In genomic region chr10:89032141-89032814, GRCh38 we compare ENCODE assay signal across 8 cellular contexts. TPM values are rescaled to one million over a fixed set of nuclear protein-coding genes. Genes with fewer than 3 reads are reported as not detected.
DNase-seq lines count a peak whose midpoint lies in the region; ATAC-seq and TF ChIP-seq lines count a peak whose summit lies in the region.

No MANE protein-coding gene starts in this region.

- CTCF ChIA-PET in SK-N-SH (lab: Yijun Ruan, JAX) = interaction anchor here (0.8 to 4.5 kb wide), 8 partner anchors 13 to 197 kb away, joined by 3 to 94 read pairs (median 40); partner anchors contain the start of gene CH25H

- H3K4me3 ChIP-seq in SK-N-SH (ENCODE audit: low read depth in 2 of 2, low read length in 1 of 2) (peak overlapping the region in 1 of 2 experiments; percentile 22; a peak in 2 of 4 replicates), tibial nerve (no peak overlapping the region)

- TF ChIP-seq EP300 in SK-N-SH (IDR thresholded peaks at IDR 0.05; ENCODE audit: borderline replicate concordance in 1 of 2, low read depth in 1 of 2, low read length in 1 of 2) (0 out of 4 replicates have a peak, but pooled peaks of 1 of the 2 experiments have one; percentile 21), tibial nerve (IDR thresholded peaks at IDR 0.05) (peak in 1 of 2 donors; percentile 30)

- H3K4me2 ChIP-seq in SK-N-SH = peak overlapping the region; percentile 66

- H3K9me3 ChIP-seq in SK-N-SH (no peaks in the 10 kb centered on the region), tibial nerve (no peaks in the 10 kb centered on the region)

- H3K9ac ChIP-seq in SK-N-SH = peak overlapping the region; percentile 23; the same call in 1 of the 2 replicates

- H3F3A ChIP-seq in SK-N-SH (replicated peaks; ENCODE audit: insufficient read depth) = no peaks in the 10 kb centered on the region

- H3K36me3 ChIP-seq in SK-N-SH (replicated peaks in 1 of 2; ENCODE audit: control insufficient read depth in 1 of 2, insufficient read depth in 2 of 2, low read length in 1 of 2) = no peaks in the 10 kb centered on the region
- H3K36me3 ChIP-seq in tibial nerve = no peaks in the 10 kb centered on the region

- no peaks in the 10 kb centered on the region for H3K9me2 ChIP-seq in SK-N-SH

- WGBS in SK-N-SH (ENCODE audit: low lambda C conversion rate) = 10% methylated on average over 7 of the region's 7 CpGs
- WGBS in tibial nerve, 2 donors = 44 to 49% methylated on average over 7 of the region's 7 CpGs

- H3K79me2 ChIP-seq in SK-N-SH (ENCODE audit: insufficient read depth) = no peaks in the 10 kb centered on the region

- peak; percentile 29 for DNase-seq in GM13977 (ENCODE audit: low spot score)
- DNase-seq in SK-N-SH = no peak
- DNase-seq in fibroblast of gingiva (ENCODE audit: low read depth) = peak; percentile 84
- peak; percentile 37 to 72 (median 46) for DNase-seq in stimulated activated CD4-positive, alpha-beta T cell treated with anti-CD3 and anti-CD28 coated beads, TNF-alpha, amount 100 ng/mL, for 24 hours (ENCODE audit: low read depth in 3 of 3)
- DNase-seq in NCI-H510A (lab: John Stamatoyannopoulos, UW) = no peak
- DNase-seq in tibial nerve (ENCODE audit: low spot score in 2 of 2) = no peak
- DNase-seq in NCI-H69 (lab: John Stamatoyannopoulos, UW) = no peak

- 0 out of 4 replicates have a peak overlapping the region, but pooled peaks of 1 of the 2 experiments have one; percentile 14 for H3K27ac ChIP-seq in SK-N-SH (ENCODE audit: low read depth in 2 of 2, low read length in 1 of 2)
- H3K27ac ChIP-seq in tibial nerve = no peak overlapping the region

- H3K4me1 ChIP-seq in SK-N-SH (ENCODE audit: control insufficient read depth in 1 of 2, insufficient read depth in 2 of 2, low read depth in 1 of 2, low read length in 1 of 2) (peaks cover 7 to 14% of the 10 kb centered on the region in 2 experiments; a peak in 3 of 4 replicates), tibial nerve (peaks cover 0 to 32% (median 6%) of the 10 kb centered on the region in 4 donors)

- in situ Hi-C loops in GM13977 (cut with MboI; ENCODE audit: low pct_unique_long_range_greater_than_20kb, low sequenced_read_pairs, unreplicated experiment) = loop anchor here (10.0 kb wide), 1 partner anchor 183 kb away; no protein-coding TSS in a partner anchor

- TF ChIP-seq RAD21 in SK-N-SH (IDR thresholded peaks at IDR 0.05; ENCODE audit: low read length) = no peak

- POLR2A ChIA-PET in SK-N-SH (lab: Yijun Ruan, JAX) = no interaction called here

- H3K27me3 ChIP-seq in SK-N-SH (ENCODE audit: insufficient read depth) = no peaks in the 10 kb centered on the region
- no peaks in the 10 kb centered on the region for H3K27me3 ChIP-seq in tibial nerve

- H2AFZ ChIP-seq in SK-N-SH (ENCODE audit: low read depth) = peak overlapping the region; percentile 61; the same call in 1 of the 2 replicates

- peak; percentile 69 for ATAC-seq in HG02678 (IDR thresholded peaks at IDR 0.05; ENCODE audit: unreplicated experiment)

- TF ChIP-seq POLR2A in tibial nerve (IDR thresholded peaks at IDR 0.05) = no peak

- TF ChIP-seq CTCF in GM13977 (IDR thresholded peaks at IDR 0.05; ENCODE audit: extremely low read depth, insufficient read depth, missing control alignments) (no peak), SK-N-SH (IDR thresholded peaks at IDR 0.05) (no peak), tibial nerve (IDR thresholded peaks at IDR 0.05) (no peak)

- no peaks in the 10 kb centered on the region for H4K20me1 ChIP-seq in SK-N-SH (ENCODE audit: insufficient read depth)

TF ChIP-seq in SK-N-SH, 30 proteins besides CTCF, POLR2A, EP300 and RAD21 (continues in another document):
- TF ChIP-seq, protein P1, sequence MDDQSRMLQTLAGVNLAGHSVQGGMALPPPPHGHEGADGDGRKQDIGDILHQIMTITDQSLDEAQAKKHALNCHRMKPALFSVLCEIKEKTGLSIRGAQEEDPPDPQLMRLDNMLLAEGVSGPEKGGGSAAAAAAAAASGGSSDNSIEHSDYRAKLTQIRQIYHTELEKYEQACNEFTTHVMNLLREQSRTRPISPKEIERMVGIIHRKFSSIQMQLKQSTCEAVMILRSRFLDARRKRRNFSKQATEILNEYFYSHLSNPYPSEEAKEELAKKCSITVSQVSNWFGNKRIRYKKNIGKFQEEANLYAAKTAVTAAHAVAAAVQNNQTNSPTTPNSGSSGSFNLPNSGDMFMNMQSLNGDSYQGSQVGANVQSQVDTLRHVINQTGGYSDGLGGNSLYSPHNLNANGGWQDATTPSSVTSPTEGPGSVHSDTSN (IDR thresholded peaks at IDR 0.05) = peak; percentile 32; the same call in 1 of the 2 replicates
- no peak for TF ChIP-seq IRF3 (IDR thresholded peaks at IDR 0.05; ENCODE audit: low read depth, low read length)
- TF ChIP-seq MXI1 (IDR thresholded peaks at IDR 0.05; ENCODE audit: low read depth, low read length) = no peak
- TF ChIP-seq RFX5 (IDR thresholded peaks at IDR 0.05; ENCODE audit: low read length) = no peak
- no peak for TF ChIP-seq MAX (IDR thresholded peaks at IDR 0.05; ENCODE audit: low read depth)
- no peak for TF ChIP-seq NRF1 (IDR thresholded peaks at IDR 0.05; ENCODE audit: low read depth, low read length)
- peak; percentile 41; the same call in 1 of the 2 replicates for TF ChIP-seq JUND (IDR thresholded peaks at IDR 0.05)
- no peak for TF ChIP-seq FOXM1 (IDR thresholded peaks at IDR 0.05; ENCODE audit: low read depth)
- no peak for TF ChIP-seq EZH2phosphoT487 (IDR thresholded peaks at IDR 0.05; ENCODE audit: borderline replicate concordance, low read depth)
- no peak for TF ChIP-seq ELF1 (IDR thresholded peaks at IDR 0.05)
- no peak for TF ChIP-seq NFIC (IDR thresholded peaks at IDR 0.05; ENCODE audit: borderline replicate concordance)
- TF ChIP-seq SIN3A (IDR thresholded peaks at IDR 0.05; ENCODE audit: borderline replicate concordance, low read depth, low read length) = no peak
- TF ChIP-seq TEAD4 (IDR thresholded peaks at IDR 0.05; ENCODE audit: borderline replicate concordance, insufficient read depth) = no peak
- TF ChIP-seq FOSL2 (IDR thresholded peaks at IDR 0.05; ENCODE audit: borderline replicate concordance, low read depth) = peak; percentile 55; the same call in 1 of the 2 replicates
- TF ChIP-seq TCF12 (IDR thresholded peaks at IDR 0.05) = no peak
- TF ChIP-seq, protein P2, sequence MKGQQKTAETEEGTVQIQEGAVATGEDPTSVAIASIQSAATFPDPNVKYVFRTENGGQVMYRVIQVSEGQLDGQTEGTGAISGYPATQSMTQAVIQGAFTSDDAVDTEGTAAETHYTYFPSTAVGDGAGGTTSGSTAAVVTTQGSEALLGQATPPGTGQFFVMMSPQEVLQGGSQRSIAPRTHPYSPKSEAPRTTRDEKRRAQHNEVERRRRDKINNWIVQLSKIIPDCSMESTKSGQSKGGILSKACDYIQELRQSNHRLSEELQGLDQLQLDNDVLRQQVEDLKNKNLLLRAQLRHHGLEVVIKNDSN (IDR thresholded peaks at IDR 0.05; ENCODE audit: borderline replicate concordance, low read depth) = no peak
- TF ChIP-seq FOXJ3 (CRISPR knock-in tag; IDR thresholded peaks at IDR 0.05) = no peak
- TF ChIP-seq SMC3 (IDR thresholded peaks at IDR 0.05; ENCODE audit: low read depth, low read length) = no peak
- TF ChIP-seq, protein P3, sequence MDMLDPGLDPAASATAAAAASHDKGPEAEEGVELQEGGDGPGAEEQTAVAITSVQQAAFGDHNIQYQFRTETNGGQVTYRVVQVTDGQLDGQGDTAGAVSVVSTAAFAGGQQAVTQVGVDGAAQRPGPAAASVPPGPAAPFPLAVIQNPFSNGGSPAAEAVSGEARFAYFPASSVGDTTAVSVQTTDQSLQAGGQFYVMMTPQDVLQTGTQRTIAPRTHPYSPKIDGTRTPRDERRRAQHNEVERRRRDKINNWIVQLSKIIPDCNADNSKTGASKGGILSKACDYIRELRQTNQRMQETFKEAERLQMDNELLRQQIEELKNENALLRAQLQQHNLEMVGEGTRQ (IDR thresholded peaks at IDR 0.05; ENCODE audit: borderline replicate concordance, low read depth, low read length) = no peak
- TF ChIP-seq GATA2 (CRISPR knock-in tag; IDR thresholded peaks at IDR 0.05) = no peak
- TF ChIP-seq CHD2 (IDR thresholded peaks at IDR 0.05; ENCODE audit: low read length, partially characterized antibody) = no peak
- TF ChIP-seq GABPA (IDR thresholded peaks at IDR 0.05; ENCODE audit: low read depth) = no peak
- TF ChIP-seq, protein P4, sequence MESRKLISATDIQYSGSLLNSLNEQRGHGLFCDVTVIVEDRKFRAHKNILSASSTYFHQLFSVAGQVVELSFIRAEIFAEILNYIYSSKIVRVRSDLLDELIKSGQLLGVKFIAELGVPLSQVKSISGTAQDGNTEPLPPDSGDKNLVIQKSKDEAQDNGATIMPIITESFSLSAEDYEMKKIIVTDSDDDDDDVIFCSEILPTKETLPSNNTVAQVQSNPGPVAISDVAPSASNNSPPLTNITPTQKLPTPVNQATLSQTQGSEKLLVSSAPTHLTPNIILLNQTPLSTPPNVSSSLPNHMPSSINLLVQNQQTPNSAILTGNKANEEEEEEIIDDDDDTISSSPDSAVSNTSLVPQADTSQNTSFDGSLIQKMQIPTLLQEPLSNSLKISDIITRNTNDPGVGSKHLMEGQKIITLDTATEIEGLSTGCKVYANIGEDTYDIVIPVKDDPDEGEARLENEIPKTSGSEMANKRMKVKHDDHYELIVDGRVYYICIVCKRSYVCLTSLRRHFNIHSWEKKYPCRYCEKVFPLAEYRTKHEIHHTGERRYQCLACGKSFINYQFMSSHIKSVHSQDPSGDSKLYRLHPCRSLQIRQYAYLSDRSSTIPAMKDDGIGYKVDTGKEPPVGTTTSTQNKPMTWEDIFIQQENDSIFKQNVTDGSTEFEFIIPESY (IDR thresholded peaks at IDR 0.05; ENCODE audit: borderline replicate concordance, low read depth) = no peak
- TF ChIP-seq YY1 (IDR thresholded peaks at IDR 0.05; ENCODE audit: low read depth) = no peak

RNA-seq across cellular contexts. Expression of gene FAS, which starts 41.7 kb away (rescaled TPM):
- polyA plus RNA-seq in SK-N-SH (2012; rRNA removed) = 31.5 and 44.2 TPM in 2 replicates
- 37.8 and 39.8 TPM in 2 replicates for polyA plus RNA-seq in SK-N-SH (2012; cell fraction: cytosol; rRNA removed)
- polyA plus RNA-seq in SK-N-SH (2012; cell fraction: nucleus; rRNA removed) = 24.3 and 50.5 TPM in 2 replicates
- 10 to 100 TPM; 18.4 to 32.2 (median 20.9) TPM for total RNA-seq in tibial nerve

Comparison
In these comparisons a context has a peak if more than half of its experiments do, and no peak if none do; other contexts are left out.
1. DNase-seq: peak in GM13977 (single experiment), fibroblast of gingiva (single experiment) and stimulated activated CD4-positive, alpha-beta T cell treated with anti-CD3 and anti-CD28 coated beads, TNF-alpha, amount 100 ng/mL, for 24 hours (3 of 3); none in SK-N-SH (single experiment), NCI-H510A (single experiment), tibial nerve (0 of 2) and NCI-H69 (single experiment).